Comparison of ENCODE assay signal across 3 cellular contexts in the genomic region with DNA sequence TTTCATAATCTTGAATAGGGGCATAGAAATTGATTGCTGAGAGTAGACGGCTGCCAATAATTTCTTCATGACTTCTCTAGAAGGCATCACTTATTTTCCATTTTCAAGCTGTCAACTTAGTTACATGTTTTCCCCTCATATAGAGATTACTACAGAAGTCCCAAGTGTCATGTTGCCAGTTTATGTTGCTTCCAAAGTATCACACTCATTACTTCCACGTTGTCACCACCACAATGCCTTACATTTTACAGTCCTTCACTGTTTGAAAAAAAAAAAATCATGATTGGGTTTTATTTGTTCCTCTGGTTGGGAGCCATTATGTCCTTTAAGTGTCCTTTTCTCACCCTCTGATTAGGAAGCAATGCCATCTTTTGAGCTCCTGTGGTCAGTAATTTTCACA.
"Had no signal": no experiment of that assay in that cellular context is flagged by ENCODE, and none has a peak within 500 bp of the region (broad histone marks: within the 10 kb centered on the region; RNA-seq: fewer than 3 reads in every experiment).

No MANE protein-coding gene starts in this region.

- H3K4me3 ChIP-seq: GM12878 had no signal

- ATAC-seq: GM12878 had no signal

- DNase-seq: GDM1, GF-D8 had no signal
